17 cellular contexts compared by ENCODE assay signal in genomic region chr3:18656866-18657265, GRCh38.
"Had no signal": no experiment of that assay in that cellular context is flagged by ENCODE, and none has a peak within 500 bp of the region (broad histone marks: within the 10 kb centered on the region; RNA-seq: fewer than 3 reads in every experiment).

No MANE protein-coding gene starts in this region.

- H3K27ac Mint-ChIP-seq: dendritic cell treated with granulocyte-macrophage colony-stimulating factor and Interleukin-4, amounts not matched to agents 40 ng/mL and 50 ng/mL, for 4 days; memory B cell; nephron; progenitor cell of endocrine pancreas had no signal

- H3K36me3 Mint-ChIP-seq: memory B cell had no signal

- H3K4me1 Mint-ChIP-seq: memory B cell, nephron had no signal

- H3K4me3 ChIP-seq: ascending aorta, left ventricle myocardium inferior, mucosa of descending colon, stomach, thoracic aorta, upper lobe of right lung had no signal

- H3K4me3 Mint-ChIP-seq: dendritic cell treated with granulocyte-macrophage colony-stimulating factor and Interleukin-4, amounts not matched to agents 40 ng/mL and 50 ng/mL, for 4 days; effector memory CD8-positive, alpha-beta T cell; memory B cell; nephron had no signal

- ATAC-seq: effector memory CD8-positive, alpha-beta T cell; foreskin keratinocyte; mucosa of descending colon; right cardiac atrium; upper lobe of right lung had no signal

- H3K27ac ChIP-seq: ascending aorta, foreskin keratinocyte, left ventricle myocardium inferior, stomach, thoracic aorta, upper lobe of right lung had no signal

- H3K36me3 ChIP-seq: ascending aorta, left ventricle myocardium inferior, stomach, thoracic aorta, upper lobe of right lung had no signal

- H3K4me1 ChIP-seq: ascending aorta, foreskin keratinocyte, left ventricle myocardium inferior, stomach, upper lobe of right lung had no signal

- H3K9me3 ChIP-seq: ascending aorta, mucosa of descending colon, stomach, thoracic aorta, upper lobe of right lung had no signal

- DNase-seq: activated CD4-positive, CD25-positive, alpha-beta regulatory T cell treated with anti-CD3 and anti-CD28 coated beads, Interleukin-2, amount 50 U/mL, for 72 hours; effector memory CD8-positive, alpha-beta T cell; foreskin keratinocyte; left ventricle myocardium inferior; mucosa of descending colon; occipital lobe; right cardiac atrium; small intestine; stimulated activated CD4-positive, alpha-beta T cell treated with anti-CD3 and anti-CD28 coated beads, Interleukin-4, amount 100 ng/mL, for 24 hours; stomach; upper lobe of right lung had no signal

- H3K27me3 ChIP-seq: ascending aorta, foreskin keratinocyte, stomach, upper lobe of right lung had no signal

- H3K27me3 Mint-ChIP-seq: dendritic cell treated with granulocyte-macrophage colony-stimulating factor and Interleukin-4, amounts not matched to agents 40 ng/mL and 50 ng/mL, for 4 days; effector memory CD8-positive, alpha-beta T cell; progenitor cell of endocrine pancreas had no signal
